2 cellular contexts compared by ENCODE assay signal in genomic region chr12:52097045-52097666, GRCh38.
TF ChIP-seq lines count a peak whose summit lies in the region.

No MANE protein-coding gene starts in this region.

TF ChIP-seq in SK-N-SH, 30 proteins besides CTCF, POLR2A, EP300 and RAD21 (continued from another document):
- TF ChIP-seq ZBTB33 (IDR thresholded peaks at IDR 0.05; ENCODE audit: borderline replicate concordance, low read depth) = no peak
- TF ChIP-seq FOXJ3 (CRISPR knock-in tag; IDR thresholded peaks at IDR 0.05) = no peak
- no peak for TF ChIP-seq RCOR1 (IDR thresholded peaks at IDR 0.05; ENCODE audit: low read length)
- TF ChIP-seq FOSL2 (IDR thresholded peaks at IDR 0.05; ENCODE audit: borderline replicate concordance, low read depth) = no peak
- no peak for TF ChIP-seq YY1 (IDR thresholded peaks at IDR 0.05; ENCODE audit: low read depth)
- TF ChIP-seq IRF3 (IDR thresholded peaks at IDR 0.05; ENCODE audit: low read depth, low read length) = no peak
- no peak for TF ChIP-seq TEAD4 (IDR thresholded peaks at IDR 0.05; ENCODE audit: borderline replicate concordance, insufficient read depth)
- no peak for TF ChIP-seq USF2 (IDR thresholded peaks at IDR 0.05; ENCODE audit: borderline replicate concordance, low read depth, low read length)

TF ChIP-seq in SK-N-SH treated with all-trans-retinoic acid at 6 μM for 48 hours, 23 proteins besides CTCF, POLR2A, EP300 and RAD21 (continued from another document):
- no peak for TF ChIP-seq TSHZ2 (CRISPR knock-in tag; IDR thresholded peaks at IDR 0.05)
TF ChIP-seq in SK-N-SH treated with all-trans-retinoic acid at 6 μM for 48 hours: peak in this region for 0.
